ENCODE assay signal across 23 cellular contexts in the genomic region with DNA sequence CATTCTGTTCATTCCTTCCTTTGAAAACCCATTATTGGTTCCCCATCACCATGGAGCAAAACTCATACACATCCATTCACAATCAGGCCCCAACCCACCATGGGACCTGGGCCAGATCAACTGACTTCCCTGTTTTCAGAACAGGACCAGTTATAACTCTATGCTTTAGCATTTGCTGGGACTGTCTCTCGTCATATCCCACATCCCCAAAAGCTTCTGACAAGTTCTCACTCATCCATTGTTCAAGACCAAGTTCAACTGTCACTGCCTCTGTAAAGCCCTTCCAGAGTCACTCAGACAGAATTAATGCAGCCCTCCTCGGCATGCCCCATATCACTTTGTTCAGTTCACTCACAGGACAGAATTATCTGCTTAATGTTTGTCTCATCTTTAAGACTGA. TPM values are rescaled to one million over a fixed set of nuclear protein-coding genes. Genes with fewer than 3 reads are reported as not detected.
A peak's percentile ranks its signal among the peaks of the same experiment; 100 is the strongest.
DNase-seq lines count a peak whose midpoint lies in the region; ATAC-seq and TF ChIP-seq lines count a peak whose summit lies in the region.
"Had no signal": no experiment of that assay in that cellular context is flagged by ENCODE, and none has a peak within 500 bp of the region (broad histone marks: within the 10 kb centered on the region; RNA-seq: fewer than 3 reads in every experiment).

No MANE protein-coding gene starts in this region.

- H3K27me3 ChIP-seq in HUES48 (ENCODE audit: control insufficient read depth, insufficient read depth, low read length): no peaks in the 10 kb centered on the region
- H3K27me3 ChIP-seq in iPS-20b (ENCODE audit: insufficient read depth, low read length): no peaks in the 10 kb centered on the region
- peaks cover 26 to 46% of the 10 kb centered on the region in 2 donors for H3K27me3 ChIP-seq in left lung

- no peak for TF ChIP-seq CTCF in WTC11 (IDR thresholded peaks at IDR 0.05)
- TF ChIP-seq CTCF in left lung (IDR thresholded peaks at IDR 0.05): no peak

- H3K36me3 Mint-ChIP-seq in WTC11: peaks cover 10% of the 10 kb centered on the region

- DNase-seq in WTC11 (ENCODE audit: low spot score) (no peak), retina (peak; percentile 67), left lung (no peak), 8988T (no peak)
- DNase-seq: ACHN; CD4-positive, alpha-beta T cell; COR-L47; DMS 273 treated with DMSO at 0.1 percent for 48 hours; DMS79 treated with DMSO at 0.1 percent for 48 hours; NCI-H1092; NCI-H146; NCI-H2029; NCI-H2171; NCI-H524 treated with DMSO at 0.1 percent for 48 hours; NCI-H82; SIG-M5 had no signal

- no peak overlapping the region for H3K9ac ChIP-seq in HUES48 (ENCODE audit: low read depth, low read length)
- peak overlapping the region; percentile 97; the same call in 1 of the 2 replicates for H3K9ac ChIP-seq in iPS-20b (ENCODE audit: low read depth, low read length)
- H3K9ac ChIP-seq: BLaER1 had no signal

- H3K4me1 ChIP-seq in HUES48 (ENCODE audit: control insufficient read depth, insufficient read depth, low read length): peaks cover 33% of the 10 kb centered on the region
- peaks cover 19% of the 10 kb centered on the region; the same call in 1 of the 2 replicates for H3K4me1 ChIP-seq in iPS-20b (ENCODE audit: insufficient read depth, low read length)
- peaks cover 0 to 16% of the 10 kb centered on the region in 2 donors for H3K4me1 ChIP-seq in left lung

- H3K9me3 ChIP-seq in HUES48 (ENCODE audit: control insufficient read depth, insufficient read depth, low read length) (no peaks in the 10 kb centered on the region), iPS-20b (ENCODE audit: insufficient read depth, low read depth, low read length) (no peaks in the 10 kb centered on the region), left lung (no peaks in the 10 kb centered on the region)

- H3K9me3 Mint-ChIP-seq in WTC11: no peaks in the 10 kb centered on the region
- H3K9me3 Mint-ChIP-seq: CD4-positive, alpha-beta T cell had no signal

- CTCF ChIA-PET in WTC11 (lab: Charles Lee): no interaction called here

- peak overlapping the region; percentile 95 for H3K4me3 ChIP-seq in HUES48 (ENCODE audit: low read depth, low read length)
- H3K4me3 ChIP-seq in iPS-20b (ENCODE audit: low read length): peak overlapping the region; percentile 95
- no peak overlapping the region for H3K4me3 ChIP-seq in left lung
- H3K4me3 ChIP-seq: BLaER1, K562 had no signal

- H3K27ac ChIP-seq in HUES48 (ENCODE audit: low read depth, low read length) (no peak overlapping the region), iPS-20b (ENCODE audit: low read length) (no peak overlapping the region), left lung (no peak overlapping the region)
- H3K27ac ChIP-seq: BLaER1 had no signal

- H3K27ac Mint-ChIP-seq in WTC11: peak overlapping the region; percentile 54

- H3K36me3 ChIP-seq in HUES48 (ENCODE audit: control insufficient read depth, insufficient read depth, low read length) (no peaks in the 10 kb centered on the region), iPS-20b (ENCODE audit: insufficient read depth, low read depth, low read length) (peaks cover 10% of the 10 kb centered on the region), left lung (no peaks in the 10 kb centered on the region)

- H3K4me1 Mint-ChIP-seq in WTC11: peaks cover 58% of the 10 kb centered on the region

- H3K4me3 Mint-ChIP-seq in WTC11: peak overlapping the region; percentile 99

- no peak for ATAC-seq in WTC11
- ATAC-seq in GM18873 (IDR thresholded peaks at IDR 0.05; ENCODE audit: low FRiP score, unreplicated experiment): no peak
- ATAC-seq in GM18868 (IDR thresholded peaks at IDR 0.05; ENCODE audit: unreplicated experiment): no peak
- no peak for ATAC-seq in left lung
- ATAC-seq: K562, Panc1 had no signal

- H3K27me3 Mint-ChIP-seq in WTC11 (ENCODE audit: low read depth): no peaks in the 10 kb centered on the region
- H3K27me3 Mint-ChIP-seq: CD4-positive, alpha-beta T cell had no signal

- POLR2A ChIA-PET in WTC11 (lab: Charles Lee): no interaction called here

- intact Hi-C loops in left lung (cut with DNase I): no loop called here

TF ChIP-seq in WTC11, 78 proteins besides CTCF, POLR2A, EP300 and RAD21:
- TF ChIP-seq KAT7 (CRISPR knock-in tag; IDR thresholded peaks at IDR 0.05; ENCODE audit: borderline replicate concordance): no peak
- TF ChIP-seq TCF7 (CRISPR knock-in tag; IDR thresholded peaks at IDR 0.05; ENCODE audit: low read depth): no peak
- TF ChIP-seq JAZF1 (CRISPR knock-in tag; IDR thresholded peaks at IDR 0.05): no peak
- TF ChIP-seq NR2C2 (CRISPR knock-in tag; IDR thresholded peaks at IDR 0.05): no peak

RNA-seq across cellular contexts. Expression of gene FAM169A, which starts 4.0 kb away (rescaled TPM):
- total RNA-seq in WTC11 (2021): 59.1 to 69.1 TPM (median 61.1 TPM) in 3 replicates
- total RNA-seq in left lung: 1 to 10 TPM in 1 of 2 donors, under 1 TPM in 1; 0.81 to 2.7 TPM

Comparison
In these comparisons a context has a peak if more than half of its experiments do, and no peak if none do; other contexts are left out.
1. H3K4me3 ChIP-seq: peak in HUES48 (single experiment) and iPS-20b (single experiment); none in left lung (0 of 2).
2. RNA of gene FAM169A, which starts 4.0 kb away (total RNA-seq): 59.1 to 69.1 TPM in WTC11; 0.81 to 2.7 TPM in left lung; every median in the first group is over 10 times any median in the second.